In genomic region chr4:57865264-57865663, GRCh38 we compare ENCODE assay signal across 1 cellular context.
TF ChIP-seq lines count a peak whose summit lies in the region.

No MANE protein-coding gene starts in this region.

TF ChIP-seq in GM23338, 12 proteins besides CTCF, POLR2A, EP300 and RAD21 (continued from another document):
- no peak for TF ChIP-seq REST (IDR thresholded peaks at IDR 0.05; ENCODE audit: unreplicated experiment)
- no peak for TF ChIP-seq POLR2AphosphoS5 (IDR thresholded peaks at IDR 0.05; ENCODE audit: low read depth)
